ENCODE assay signal across 20 cellular contexts in the genomic region with DNA sequence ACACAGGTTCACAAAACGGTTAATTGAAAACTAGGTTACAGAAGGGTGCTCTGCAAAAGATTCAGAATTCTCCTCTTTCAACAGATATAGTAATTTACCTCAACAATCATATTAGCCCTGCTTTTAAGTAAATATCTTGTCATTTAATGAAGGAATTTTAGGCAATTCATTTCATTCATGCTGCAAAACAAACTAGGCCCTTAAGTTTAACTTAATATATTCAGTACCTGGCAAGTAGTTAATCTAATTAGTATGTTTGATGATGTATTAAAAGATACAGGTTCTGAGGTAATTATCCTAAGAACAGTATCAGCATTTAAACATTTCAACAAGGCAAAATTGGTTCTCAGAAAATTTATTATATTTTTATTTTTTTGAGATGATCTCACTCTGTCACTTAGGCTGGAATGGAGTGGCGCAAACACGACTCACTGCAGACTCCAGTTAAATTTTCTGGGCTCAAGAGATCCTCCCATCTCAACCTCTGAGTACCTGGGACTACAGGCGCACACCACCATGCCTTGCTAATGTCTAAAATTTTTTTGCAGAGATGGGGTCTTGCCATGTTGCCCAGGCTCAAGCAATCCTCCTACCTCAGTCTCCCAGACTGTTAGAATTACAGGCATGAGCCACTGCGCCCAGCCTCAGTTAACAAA. TPM values are rescaled to one million over a fixed set of nuclear protein-coding genes. Genes with fewer than 3 reads are reported as not detected.
DNase-seq lines count a peak whose midpoint lies in the region; ATAC-seq and TF ChIP-seq lines count a peak whose summit lies in the region.
"Had no signal": no experiment of that assay in that cellular context is flagged by ENCODE, and none has a peak within 500 bp of the region (broad histone marks: within the 10 kb centered on the region; RNA-seq: fewer than 3 reads in every experiment).

No MANE protein-coding gene starts in this region.

- no peak overlapping the region for H2BK15ac ChIP-seq in IMR-90 (ENCODE audit: low read depth, low read length)

- H3K4me2 ChIP-seq in IMR-90 (ENCODE audit: low read depth, low read length) (peak overlapping the region; percentile 31; the same call in 1 of the 2 replicates), SK-N-SH (peak overlapping the region; percentile 13; the same call in 1 of the 2 replicates)

- peaks cover 67% of the 10 kb centered on the region for H3F3A ChIP-seq in SK-N-SH (replicated peaks; ENCODE audit: insufficient read depth)

- H3K9ac ChIP-seq in IMR-90 (ENCODE audit: low read depth, low read length) (no peak overlapping the region), SK-N-SH (no peak overlapping the region)

- H4K8ac ChIP-seq in IMR-90 (ENCODE audit: low read depth in 2 of 2, low read length in 2 of 2), result no peak overlapping the region

- no peak for TF ChIP-seq CTCF in IMR-90 (conservative IDR thresholded peaks at IDR 0.05; ENCODE audit: low read depth, low read length)
- no peak for TF ChIP-seq CTCF in SK-N-SH (IDR thresholded peaks at IDR 0.05)
- TF ChIP-seq CTCF in epithelial cell of esophagus (IDR thresholded peaks at IDR 0.05; ENCODE audit: insufficient read depth, low read depth, low read length, missing control alignments), result no peak
- no peak for TF ChIP-seq CTCF in WERI-Rb-1 (IDR thresholded peaks at IDR 0.05; ENCODE audit: low read depth, low read length)

- H3K23ac ChIP-seq in IMR-90 (ENCODE audit: low read depth, low read length), result peak overlapping the region; percentile 49; the same call in 1 of the 2 replicates

- H2AK5ac ChIP-seq in IMR-90 (ENCODE audit: low read depth, low read length), result no peak overlapping the region

- DNase-seq in IMR-90 (peak; percentile 37), SK-N-SH (no peak), epithelial cell of esophagus (ENCODE audit: low read depth) (peak; percentile 44), WERI-Rb-1 (no peak), NCI-H748 treated with DMSO at 0.1 percent for 48 hours (lab: John Stamatoyannopoulos, UW) (no peak)
- DNase-seq: ACHN, AML-193, DMS79 treated with DMSO at 0.1 percent for 48 hours, GDM1, NCI-H1105 treated with DMSO at 0.1 percent for 48 hours, NCI-H1694 treated with DMSO at 0.1 percent for 48 hours, NCI-H2107, NCI-H2227 treated with DMSO at 0.1 percent for 48 hours, NCI-H524, SIG-M5 had no signal

- in situ Hi-C loops in IMR-90 (cut with MboI; ENCODE audit: low sequenced_read_pairs), result no loop called here

- H3K27ac ChIP-seq in IMR-90 (ENCODE audit: insufficient read depth, low read length), result peak overlapping the region; percentile 33; the same call in 1 of the 2 replicates
- peak overlapping the region in 1 of 2 experiments; percentile 73; a peak in 2 of 4 replicates for H3K27ac ChIP-seq in SK-N-SH (ENCODE audit: low read depth in 2 of 2, low read length in 1 of 2)
- no peak overlapping the region for H3K27ac ChIP-seq in WERI-Rb-1
- H3K27ac ChIP-seq: C4-2B, RWPE1 had no signal

- no TSS peak for BruUV-seq in IMR-90 (replicated peaks; lab: Mats Ljungman, UMichigan)

- ATAC-seq in IMR-90 (ENCODE audit: low read depth), result no peak
- no peak for ATAC-seq in HG02610 (IDR thresholded peaks at IDR 0.05; ENCODE audit: unreplicated experiment)
- no peak for ATAC-seq in GM21529 (IDR thresholded peaks at IDR 0.05; ENCODE audit: unreplicated experiment)

- POLR2A ChIA-PET in IMR-90 (lab: Charles Lee; ENCODE audit: unreplicated experiment) (no interaction called here), SK-N-SH (lab: Yijun Ruan, JAX) (no interaction called here)

- H3K36me3 ChIP-seq in IMR-90 (ENCODE audit: control insufficient read depth, insufficient read depth, low read length) (peaks cover 5% of the 10 kb centered on the region; the same call in 1 of the 2 replicates), SK-N-SH (replicated peaks in 1 of 2; ENCODE audit: control insufficient read depth in 1 of 2, insufficient read depth in 2 of 2, low read length in 1 of 2) (peaks cover 0 to 23% of the 10 kb centered on the region in 2 experiments), WERI-Rb-1 (no peaks in the 10 kb centered on the region)
- H3K36me3 ChIP-seq: HAP-1 had no signal

- TF ChIP-seq POLR2A in IMR-90 (IDR thresholded peaks at IDR 0.05; ENCODE audit: low read depth, low read length), result no peak

- H4K20me1 ChIP-seq in IMR-90 (ENCODE audit: insufficient read depth, low read length) (peaks cover 98% of the 10 kb centered on the region), SK-N-SH (ENCODE audit: insufficient read depth) (peaks cover 93% of the 10 kb centered on the region)

- H3K56ac ChIP-seq in IMR-90 (ENCODE audit: extremely low read depth, insufficient read depth, low read length), result no peak overlapping the region

- H3K4me1 ChIP-seq in IMR-90 (ENCODE audit: control insufficient read depth, insufficient read depth, low read length) (peaks cover 17% of the 10 kb centered on the region), SK-N-SH (ENCODE audit: control insufficient read depth in 1 of 2, insufficient read depth in 2 of 2, low read depth in 1 of 2, low read length in 1 of 2) (peaks cover 3 to 48% of the 10 kb centered on the region in 2 experiments)
- H3K4me1 ChIP-seq: HAP-1 had no signal

- H2BK20ac ChIP-seq in IMR-90 (ENCODE audit: low read depth, low read length), result no peak overlapping the region

- no peak overlapping the region for H3K18ac ChIP-seq in IMR-90 (ENCODE audit: low read depth, low read length)

- CTCF ChIA-PET in IMR-90 (lab: Yijun Ruan, JAX), result no interaction called here
- CTCF ChIA-PET in SK-N-SH (lab: Yijun Ruan, JAX), result interaction anchor here (1.4 kb wide), 1 partner anchor 10 kb away, joined by 4 read pairs; no protein-coding TSS in a partner anchor

- H3K9me2 ChIP-seq in SK-N-SH, result no peaks in the 10 kb centered on the region

- TF ChIP-seq EP300 in SK-N-SH (IDR thresholded peaks at IDR 0.05; ENCODE audit: borderline replicate concordance in 1 of 2, low read depth in 1 of 2, low read length in 1 of 2), result no peak

- TF ChIP-seq RAD21 in IMR-90 (IDR thresholded peaks at IDR 0.05; ENCODE audit: low read length) (no peak), SK-N-SH (IDR thresholded peaks at IDR 0.05; ENCODE audit: low read length) (no peak)

- no peak overlapping the region for H3K4ac ChIP-seq in IMR-90 (ENCODE audit: low read depth, low read length)

- no CpG with 5 or more reads among the region's 5 CpGs for WGBS in IMR-90 (ENCODE audit: extremely low coverage in 2 of 2, insufficient read length in 1 of 2), 2 experiments
- WGBS in SK-N-SH (ENCODE audit: low lambda C conversion rate), result 90% methylated on average over 5 of the region's 5 CpGs

- H2BK120ac ChIP-seq in IMR-90 (ENCODE audit: low read depth, low read length), result no peak overlapping the region

- no peak overlapping the region for H2AK9ac ChIP-seq in IMR-90 (replicated peaks; ENCODE audit: low read depth, low read length, poor library complexity)

- dilution Hi-C loops in IMR-90 (cut with HindIII; ENCODE audit: low sequenced_read_pairs, unreplicated experiment), result no loop called here

- H3K9me1 ChIP-seq in IMR-90 (ENCODE audit: insufficient read depth, low read length), result peaks cover 14% of the 10 kb centered on the region

- intact Hi-C loops in IMR-90 (cut with micrococcal nuclease), result no loop called here

- H4K5ac ChIP-seq in IMR-90 (ENCODE audit: low read depth, low read length), result no peak overlapping the region

- no peaks in the 10 kb centered on the region for H3K9me3 ChIP-seq in IMR-90 (ENCODE audit: control insufficient read depth, insufficient read depth, low read length)
- H3K9me3 ChIP-seq in SK-N-SH, result no peaks in the 10 kb centered on the region
- no peaks in the 10 kb centered on the region for H3K9me3 ChIP-seq in WERI-Rb-1 (ENCODE audit: severe bottlenecking)
- H3K9me3 ChIP-seq: HAP-1 had no signal

- peaks cover 0 to 27% of the 10 kb centered on the region in 2 experiments; a peak in 2 of 4 replicates for H3K79me1 ChIP-seq in IMR-90 (ENCODE audit: low read depth in 1 of 2, low read length in 2 of 2)

- H3K79me2 ChIP-seq in SK-N-SH (ENCODE audit: insufficient read depth), result peaks cover 100% of the 10 kb centered on the region

- H3K4me3 ChIP-seq in IMR-90 (ENCODE audit: insufficient read depth, low read depth, low read length) (no peak overlapping the region), SK-N-SH (ENCODE audit: low read depth in 2 of 2, low read length in 1 of 2) (no peak overlapping the region), epithelial cell of esophagus (ENCODE audit: low read length) (no peak overlapping the region), WERI-Rb-1 (ENCODE audit: low read depth, low read length) (no peak overlapping the region)
- H3K4me3 ChIP-seq: HAP-1 had no signal

- no peak overlapping the region for H3K14ac ChIP-seq in IMR-90 (replicated peaks; ENCODE audit: low read depth, low read length)

- H2BK5ac ChIP-seq in IMR-90 (ENCODE audit: low read depth, low read length, poor library complexity, severe bottlenecking), result no peak overlapping the region

- H2AFZ ChIP-seq in IMR-90 (replicated peaks; ENCODE audit: low read length, poor library complexity) (no peak overlapping the region), SK-N-SH (ENCODE audit: low read depth) (no peak overlapping the region)

- no peak overlapping the region for H4K91ac ChIP-seq in IMR-90 (ENCODE audit: insufficient read depth, low read depth, low read length)

- H3K27me3 ChIP-seq in IMR-90 (ENCODE audit: control insufficient read depth, insufficient read depth, low read length) (no peaks in the 10 kb centered on the region), SK-N-SH (ENCODE audit: insufficient read depth) (no peaks in the 10 kb centered on the region), WERI-Rb-1 (ENCODE audit: insufficient read depth, low read depth, severe bottlenecking) (no peaks in the 10 kb centered on the region)

TF ChIP-seq in IMR-90, 13 proteins besides CTCF, POLR2A, EP300 and RAD21:
- peak; percentile 36; the same call in 1 of the 2 replicates for TF ChIP-seq CEBPB (IDR thresholded peaks at IDR 0.05; ENCODE audit: low read depth, low read length)
- TF ChIP-seq FOS (IDR thresholded peaks at IDR 0.05; ENCODE audit: low read depth, low read length), result no peak

TF ChIP-seq in SK-N-SH, 30 proteins besides CTCF, POLR2A, EP300 and RAD21:
- TF ChIP-seq JUND (IDR thresholded peaks at IDR 0.05) (no peak), FOXJ3 (CRISPR knock-in tag; IDR thresholded peaks at IDR 0.05) (no peak), RFX5 (IDR thresholded peaks at IDR 0.05; ENCODE audit: low read length) (no peak), TEAD4 (IDR thresholded peaks at IDR 0.05; ENCODE audit: borderline replicate concordance, insufficient read depth) (no peak), CHD2 (IDR thresholded peaks at IDR 0.05; ENCODE audit: low read length, partially characterized antibody) (no peak), SMC3 (IDR thresholded peaks at IDR 0.05; ENCODE audit: low read depth, low read length) (no peak)

RNA-seq across cellular contexts. Expression of gene SMURF2, which starts 44.9 kb away (rescaled TPM):
- total RNA-seq in IMR-90 (2012; rRNA removed), result 736 and 774 TPM in 2 replicates
- 119 and 131 TPM in 2 replicates for polyA plus RNA-seq in IMR-90 (2012; rRNA removed)
- polyA plus RNA-seq in IMR-90 (2012; cell fraction: cytosol; rRNA removed), result 23.6 and 30.3 TPM in 2 replicates
- polyA plus RNA-seq in IMR-90 (2012; cell fraction: nucleus; rRNA removed; ENCODE audit: low replicate concordance), result 34.4 and 346 TPM in 2 replicates
- 36.6 and 52.4 TPM in 2 replicates for polyA plus RNA-seq in SK-N-SH (2012; rRNA removed)
- polyA plus RNA-seq in SK-N-SH (2012; cell fraction: cytosol; rRNA removed), result 48.8 and 53.0 TPM in 2 replicates
- 45.2 and 104 TPM in 2 replicates for polyA plus RNA-seq in SK-N-SH (2012; cell fraction: nucleus; rRNA removed)

Comparison
In these comparisons a context has a peak if more than half of its experiments do, and no peak if none do; other contexts are left out.
1. DNase-seq: peak in IMR-90 (single experiment) and epithelial cell of esophagus (single experiment); none in SK-N-SH (single experiment), WERI-Rb-1 (single experiment) and NCI-H748 treated with DMSO at 0.1 percent for 48 hours (single experiment).